In the genomic region with DNA sequence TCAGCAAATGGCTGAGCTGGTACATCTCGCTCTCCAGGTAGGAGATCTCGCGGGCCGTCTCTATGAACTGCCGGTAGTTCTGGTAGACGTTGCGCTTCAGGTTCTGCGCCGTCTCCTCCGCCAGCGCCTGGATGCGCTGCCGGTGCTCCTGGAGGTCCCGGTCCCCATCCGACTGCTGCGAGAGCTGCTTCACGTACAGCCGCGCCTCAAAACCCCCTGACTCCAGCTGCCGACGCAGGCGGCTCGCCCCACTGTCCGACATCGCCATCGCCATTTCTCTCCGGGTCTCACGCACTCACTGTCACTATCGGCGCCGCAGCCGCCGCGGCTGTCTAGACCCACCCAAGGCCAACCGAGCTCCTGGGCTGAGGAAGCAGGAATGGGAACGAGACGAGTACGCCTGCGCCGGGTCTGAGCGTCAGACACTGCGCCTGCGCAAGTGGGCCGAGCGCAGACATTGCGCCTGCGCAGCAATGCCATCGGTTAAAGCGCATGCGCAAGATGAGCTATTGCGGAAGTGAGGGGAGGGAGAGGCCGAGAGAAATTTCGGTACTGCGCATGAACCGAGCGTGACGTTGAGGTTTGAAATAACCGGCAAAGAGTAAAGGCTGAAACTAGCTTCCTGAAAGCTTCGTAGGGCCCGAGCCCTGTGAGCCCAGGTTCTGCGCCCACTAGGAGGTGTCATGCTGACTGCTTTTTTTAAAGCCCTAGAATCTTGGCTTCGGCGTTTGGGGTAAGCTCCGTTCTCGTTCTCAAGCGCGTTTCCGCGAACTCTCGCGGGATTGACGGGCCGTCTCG, we compare ENCODE assay signal across 8 cellular contexts. TPM values are rescaled to one million over a fixed set of nuclear protein-coding genes. Genes with fewer than 3 reads are reported as not detected.
A peak's percentile ranks its signal among the peaks of the same experiment; 100 is the strongest.
DNase-seq lines count a peak whose midpoint lies in the region; ATAC-seq and TF ChIP-seq lines count a peak whose summit lies in the region.

A gene with protein sequence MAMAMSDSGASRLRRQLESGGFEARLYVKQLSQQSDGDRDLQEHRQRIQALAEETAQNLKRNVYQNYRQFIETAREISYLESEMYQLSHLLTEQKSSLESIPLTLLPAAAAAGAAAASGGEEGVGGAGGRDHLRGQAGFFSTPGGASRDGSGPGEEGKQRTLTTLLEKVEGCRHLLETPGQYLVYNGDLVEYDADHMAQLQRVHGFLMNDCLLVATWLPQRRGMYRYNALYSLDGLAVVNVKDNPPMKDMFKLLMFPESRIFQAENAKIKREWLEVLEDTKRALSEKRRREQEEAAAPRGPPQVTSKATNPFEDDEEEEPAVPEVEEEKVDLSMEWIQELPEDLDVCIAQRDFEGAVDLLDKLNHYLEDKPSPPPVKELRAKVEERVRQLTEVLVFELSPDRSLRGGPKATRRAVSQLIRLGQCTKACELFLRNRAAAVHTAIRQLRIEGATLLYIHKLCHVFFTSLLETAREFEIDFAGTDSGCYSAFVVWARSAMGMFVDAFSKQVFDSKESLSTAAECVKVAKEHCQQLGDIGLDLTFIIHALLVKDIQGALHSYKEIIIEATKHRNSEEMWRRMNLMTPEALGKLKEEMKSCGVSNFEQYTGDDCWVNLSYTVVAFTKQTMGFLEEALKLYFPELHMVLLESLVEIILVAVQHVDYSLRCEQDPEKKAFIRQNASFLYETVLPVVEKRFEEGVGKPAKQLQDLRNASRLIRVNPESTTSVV (minus strand): TSS at position 381 of the 798 bp plus-strand sequence. CDS start 107 bp downstream, at position 274.

- H3K4me3 Mint-ChIP-seq in activated T-cell treated with anti-CD3 and anti-CD28 coated beads, Interleukin-2, amount 50 U/mL, for 24 hours = peak within 1 kb of the TSS; percentile 100

- H3K27me3 ChIP-seq in esophagus (ENCODE audit: control insufficient read depth in 1 of 2, insufficient read depth in 2 of 2, low read length in 2 of 2) (no peaks in the 10 kb centered on the region), mucosa of stomach (ENCODE audit: control insufficient read depth, insufficient read depth, low read length) (no peaks in the 10 kb centered on the region)

- H3K9me3 Mint-ChIP-seq in activated T-cell treated with anti-CD3 and anti-CD28 coated beads, Interleukin-2, amount 50 U/mL, for 24 hours = no peaks in the 10 kb centered on the region

- H3K4me3 ChIP-seq in esophagus (ENCODE audit: low read depth in 1 of 2, low read length in 2 of 2) = peak within 1 kb of the TSS; percentile 79 to 84
- H3K4me3 ChIP-seq in mucosa of stomach (ENCODE audit: low read length) = peak within 1 kb of the TSS; percentile 97

- H3K4me1 Mint-ChIP-seq in activated T-cell treated with anti-CD3 and anti-CD28 coated beads, Interleukin-2, amount 50 U/mL, for 24 hours (ENCODE audit: low read depth) = peaks cover 65% of the 10 kb centered on the region

- peak within 1 kb of the TSS; percentile 99 for H3K27ac Mint-ChIP-seq in activated T-cell treated with anti-CD3 and anti-CD28 coated beads, Interleukin-2, amount 50 U/mL, for 24 hours

- peaks cover 89% of the 10 kb centered on the region for H3K36me3 Mint-ChIP-seq in activated T-cell treated with anti-CD3 and anti-CD28 coated beads, Interleukin-2, amount 50 U/mL, for 24 hours (ENCODE audit: low read depth)

- H3K27me3 Mint-ChIP-seq in activated T-cell treated with anti-CD3 and anti-CD28 coated beads, Interleukin-2, amount 50 U/mL, for 24 hours = peaks cover 2% of the 10 kb centered on the region

- peak; percentile 68 for ATAC-seq in GM21717 (IDR thresholded peaks at IDR 0.05; ENCODE audit: unreplicated experiment)

- peak within 1 kb of the TSS; percentile 94 to 100 for H3K27ac ChIP-seq in esophagus (ENCODE audit: low read depth in 2 of 2, low read length in 1 of 2)

- WGBS in esophagus, 2 donors = 0% methylated on average over 74 of the region's 74 CpGs

- no peaks in the 10 kb centered on the region for H3K9me3 ChIP-seq in esophagus (ENCODE audit: control insufficient read depth in 2 of 2, insufficient read depth in 1 of 2, low read depth in 1 of 2, low read length in 1 of 2)
- no peaks in the 10 kb centered on the region for H3K9me3 ChIP-seq in mucosa of stomach (ENCODE audit: control insufficient read depth, low read length)

- peak within 1 kb of the TSS; percentile 91 for H3K9ac ChIP-seq in mucosa of stomach (ENCODE audit: low read length)

- in situ Hi-C loops in KBM-7 (cut with MboI; ENCODE audit: low pct_unique_long_range_greater_than_20kb, low sequenced_read_pairs) = no loop called here

- H3K4me1 ChIP-seq in esophagus (ENCODE audit: control insufficient read depth in 2 of 2, insufficient read depth in 2 of 2, low read length in 1 of 2) (peaks cover 11 to 20% of the 10 kb centered on the region in 2 donors), mucosa of stomach (ENCODE audit: control insufficient read depth, insufficient read depth, low read length) (peaks cover 22% of the 10 kb centered on the region)

- DNase-seq in DMS53 treated with DMSO at 0.1 percent for 48 hours (lab: John Stamatoyannopoulos, UW; ENCODE audit: unreplicated experiment) = peak; percentile 97
- peak; percentile 98 for DNase-seq in KBM-7
- peak; percentile 99 for DNase-seq in activated T-cell treated with anti-CD3 and anti-CD28 coated beads, Interleukin-2, amount 50 U/mL, for 24 hours
- peak; percentile 97 to 98 for DNase-seq in stimulated activated CD8-positive, alpha-beta memory T cell treated with anti-CD3 and anti-CD28 coated beads, Interleukin-7, amount 100 ng/mL, for 1 hour (ENCODE audit: low read depth in 2 of 2)

- H3K36me3 ChIP-seq in esophagus (ENCODE audit: control insufficient read depth in 2 of 2, insufficient read depth in 2 of 2, low read length in 1 of 2) (peaks cover 0 to 3% of the 10 kb centered on the region in 2 donors), mucosa of stomach (ENCODE audit: control insufficient read depth, insufficient read depth, low read length) (no peaks in the 10 kb centered on the region)

TF ChIP-seq in PFSK-1, 5 proteins besides CTCF, POLR2A, EP300 and RAD21:
- TF ChIP-seq, protein P1, sequence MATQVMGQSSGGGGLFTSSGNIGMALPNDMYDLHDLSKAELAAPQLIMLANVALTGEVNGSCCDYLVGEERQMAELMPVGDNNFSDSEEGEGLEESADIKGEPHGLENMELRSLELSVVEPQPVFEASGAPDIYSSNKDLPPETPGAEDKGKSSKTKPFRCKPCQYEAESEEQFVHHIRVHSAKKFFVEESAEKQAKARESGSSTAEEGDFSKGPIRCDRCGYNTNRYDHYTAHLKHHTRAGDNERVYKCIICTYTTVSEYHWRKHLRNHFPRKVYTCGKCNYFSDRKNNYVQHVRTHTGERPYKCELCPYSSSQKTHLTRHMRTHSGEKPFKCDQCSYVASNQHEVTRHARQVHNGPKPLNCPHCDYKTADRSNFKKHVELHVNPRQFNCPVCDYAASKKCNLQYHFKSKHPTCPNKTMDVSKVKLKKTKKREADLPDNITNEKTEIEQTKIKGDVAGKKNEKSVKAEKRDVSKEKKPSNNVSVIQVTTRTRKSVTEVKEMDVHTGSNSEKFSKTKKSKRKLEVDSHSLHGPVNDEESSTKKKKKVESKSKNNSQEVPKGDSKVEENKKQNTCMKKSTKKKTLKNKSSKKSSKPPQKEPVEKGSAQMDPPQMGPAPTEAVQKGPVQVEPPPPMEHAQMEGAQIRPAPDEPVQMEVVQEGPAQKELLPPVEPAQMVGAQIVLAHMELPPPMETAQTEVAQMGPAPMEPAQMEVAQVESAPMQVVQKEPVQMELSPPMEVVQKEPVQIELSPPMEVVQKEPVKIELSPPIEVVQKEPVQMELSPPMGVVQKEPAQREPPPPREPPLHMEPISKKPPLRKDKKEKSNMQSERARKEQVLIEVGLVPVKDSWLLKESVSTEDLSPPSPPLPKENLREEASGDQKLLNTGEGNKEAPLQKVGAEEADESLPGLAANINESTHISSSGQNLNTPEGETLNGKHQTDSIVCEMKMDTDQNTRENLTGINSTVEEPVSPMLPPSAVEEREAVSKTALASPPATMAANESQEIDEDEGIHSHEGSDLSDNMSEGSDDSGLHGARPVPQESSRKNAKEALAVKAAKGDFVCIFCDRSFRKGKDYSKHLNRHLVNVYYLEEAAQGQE (IDR thresholded peaks at IDR 0.05; ENCODE audit: insufficient read depth in 1 of 2, low read depth in 2 of 2, low read length in 2 of 2) = peak in 1 of 2 experiments; percentile 57; a peak in 2 of 4 replicates
- TF ChIP-seq TAF1 (IDR thresholded peaks at IDR 0.05; ENCODE audit: borderline replicate concordance, insufficient read depth, low read length) (peak; percentile 92; the same call in 1 of the 2 replicates), SIN3A (IDR thresholded peaks at IDR 0.05; ENCODE audit: borderline replicate concordance, insufficient read depth, low read length) (peak; percentile 34; the same call in 1 of the 2 replicates), FOXP2 (optimal IDR thresholded peaks at IDR 0.05; ENCODE audit: borderline replicate concordance, extremely low read depth, extremely low read length, insufficient read depth) (peak; percentile 16), POLR2AphosphoS5 (IDR thresholded peaks at IDR 0.05; ENCODE audit: low read depth, low read length) (peak; percentile 86)
TF ChIP-seq in PFSK-1: peak in this region for 5.

RNA-seq across cellular contexts. Expression of the gene that starts here (rescaled TPM):
- polyA plus RNA-seq in PFSK-1 (2012; ENCODE audit: insufficient read length, low read depth) = 3.0 TPM
- 1 to 10 TPM; 3.0 to 3.6 TPM for polyA plus RNA-seq in esophagus

Comparison
In these comparisons a context has a peak if more than half of its experiments do, and no peak if none do; other contexts are left out.
1. Peak in every context shown above with its lines: DNase-seq, ATAC-seq, H3K4me3 ChIP-seq and H3K27ac ChIP-seq.